Comparison of ENCODE assay signal across 8 cellular contexts in genomic region chr2:160324161-160324768, GRCh38.
DNase-seq lines count a peak whose midpoint lies in the region; ATAC-seq, FAIRE-seq and TF ChIP-seq lines count a peak whose summit lies in the region.

No MANE protein-coding gene starts in this region.

- TF ChIP-seq CTCF in 22Rv1 (IDR thresholded peaks at IDR 0.05) (peak; percentile 67), GM12873 (IDR thresholded peaks at IDR 0.05; ENCODE audit: insufficient read depth, low read depth, low read length, missing control alignments) (peak; percentile 62), LNCaP clone FGC (IDR thresholded peaks at IDR 0.05; ENCODE audit: control insufficient read depth, extremely low read depth, insufficient read depth) (peak; percentile 63), coronary artery (IDR thresholded peaks at IDR 0.05) (peak; percentile 53), upper lobe of left lung (IDR thresholded peaks at IDR 0.05) (peak; percentile 28 to 66 (median 61))

- TF ChIP-seq POLR2A in upper lobe of left lung (IDR thresholded peaks at IDR 0.05): no peak

- peak; percentile 83 for FAIRE-seq in TTC549 (lab: Jason Lieb, UNC)

- H3K4me3 ChIP-seq in LNCaP clone FGC (ENCODE audit: low read depth, low read length) (no peak overlapping the region), coronary artery (no peak overlapping the region), upper lobe of left lung (no peak overlapping the region)

- H3K36me3 ChIP-seq in upper lobe of left lung: no peaks in the 10 kb centered on the region

- peak; percentile 4 for DNase-seq in LNCaP clone FGC (ENCODE audit: low read depth)
- no peak for DNase-seq in coronary artery (ENCODE audit: low spot score)
- peak; percentile 30 to 34 for DNase-seq in memory B cell (ENCODE audit: low spot score in 2 of 2)
- peak in 1 of 2 donors; percentile 58 for DNase-seq in upper lobe of left lung
- no peak for DNase-seq in amniotic stem cell (lab: John Stamatoyannopoulos, UW)

- H3K9me3 ChIP-seq in upper lobe of left lung: no peaks in the 10 kb centered on the region

- no peak overlapping the region for H3K27ac ChIP-seq in 22Rv1
- no peak overlapping the region for H3K27ac ChIP-seq in coronary artery
- no peak overlapping the region for H3K27ac ChIP-seq in upper lobe of left lung

- H3K27me3 ChIP-seq in upper lobe of left lung: no peaks in the 10 kb centered on the region

- H3K4me1 ChIP-seq in upper lobe of left lung: peaks cover 38 to 70% (median 58%) of the 10 kb centered on the region in 4 donors

- no peaks in the 10 kb centered on the region for H3K9me3 Mint-ChIP-seq in memory B cell

- ATAC-seq in memory B cell (ENCODE audit: low read depth): peak; percentile 39
- peak; percentile 47 to 61 for ATAC-seq in upper lobe of left lung (ENCODE audit: low FRiP score in 2 of 2)

- no peaks in the 10 kb centered on the region for H3K27me3 Mint-ChIP-seq in memory B cell

- H3K4me1 Mint-ChIP-seq in memory B cell: peaks cover 32% of the 10 kb centered on the region

- no peak for TF ChIP-seq EP300 in upper lobe of left lung (IDR thresholded peaks at IDR 0.05)

- WGBS in upper lobe of left lung, 2 donors: 45 to 55% methylated on average over 11 of the region's 11 CpGs

- H3K4me3 Mint-ChIP-seq in memory B cell: no peak overlapping the region

- no peak overlapping the region for H3K27ac Mint-ChIP-seq in memory B cell

- no peaks in the 10 kb centered on the region for H3K36me3 Mint-ChIP-seq in memory B cell

Comparison
In these comparisons a context has a peak if more than half of its experiments do, and no peak if none do; other contexts are left out.
1. DNase-seq: peak in LNCaP clone FGC (single experiment) and memory B cell (2 of 2); none in coronary artery (single experiment) and amniotic stem cell (single experiment).
2. Peak in every context shown above with its lines, with median percentiles within 50 percentile points of each other: CTCF ChIP-seq.